23 cellular contexts compared by ENCODE assay signal in genomic region chr2:72669121-72669520, GRCh38.
DNase-seq lines count a peak whose midpoint lies in the region; ATAC-seq and TF ChIP-seq lines count a peak whose summit lies in the region.
"Had no signal": no experiment of that assay in that cellular context is flagged by ENCODE, and none has a peak within 500 bp of the region (broad histone marks: within the 10 kb centered on the region; RNA-seq: fewer than 3 reads in every experiment).

No MANE protein-coding gene starts in this region.

- H3K27ac Mint-ChIP-seq in glutamatergic neuron (ENCODE audit: unreplicated experiment) (peak overlapping the region; percentile 34), progenitor cell of endocrine pancreas (no peak overlapping the region)
- H3K27ac Mint-ChIP-seq: activated naive CD8-positive, alpha-beta T cell; dendritic cell treated with granulocyte-macrophage colony-stimulating factor and Interleukin-4, amounts not matched to agents 40 ng/mL and 50 ng/mL, for 4 days; T-cell had no signal

- ATAC-seq in HG03159 (IDR thresholded peaks at IDR 0.05; ENCODE audit: unreplicated experiment): no peak
- ATAC-seq: activated CD4-positive, CD25-positive, alpha-beta regulatory T cell treated with anti-CD3 and anti-CD28 coated beads, Interleukin-2, amount 50 U/mL, for 24 hours; gastrocnemius medialis; HepG2; mucosa of descending colon; T-cell had no signal

- CTCF ChIA-PET in AG04450 (lab: Charles Lee): interaction anchor here (1.2 kb wide), 1 partner anchor 745 kb away, joined by 3 read pairs; no protein-coding TSS in a partner anchor

- peaks cover 14% of the 10 kb centered on the region for H3K9me3 Mint-ChIP-seq in glutamatergic neuron (ENCODE audit: unreplicated experiment)
- peaks cover 41% of the 10 kb centered on the region for H3K9me3 Mint-ChIP-seq in progenitor cell of endocrine pancreas (ENCODE audit: low read depth)

- DNase-seq in AG04450 (ENCODE audit: low read depth, low spot score) (peak; percentile 36), HS-27A (ENCODE audit: low read depth) (peak; percentile 11), astrocyte of the spinal cord (ENCODE audit: low read depth, low spot score) (peak; percentile 60), glutamatergic neuron (no peak), coronary artery (ENCODE audit: low spot score) (no peak), esophagus squamous epithelium (lab: John Stamatoyannopoulos, UW) (no peak), progenitor cell of endocrine pancreas (ENCODE audit: low spot score, unreplicated experiment) (no peak)
- DNase-seq: activated T-cell treated with anti-CD3 and anti-CD28 coated beads for 4 hours, DND-41, gastrocnemius medialis, mucosa of descending colon, NCI-H1436, NCI-H446, PC-9, psoas muscle, T-cell, thyroid gland had no signal

- no peak overlapping the region for H3K27ac ChIP-seq in AG04450 (ENCODE audit: low read depth, low read length)
- no peak overlapping the region for H3K27ac ChIP-seq in coronary artery
- H3K27ac ChIP-seq in esophagus squamous epithelium: no peak overlapping the region
- H3K27ac ChIP-seq: BLaER1, gastrocnemius medialis, PC-9, psoas muscle, thyroid gland had no signal

- H3K36me3 ChIP-seq in esophagus squamous epithelium: peaks cover 0 to 11% (median 0%) of the 10 kb centered on the region in 3 donors
- H3K36me3 ChIP-seq: BLaER1, gastrocnemius medialis, thyroid gland had no signal

- intact Hi-C loops in esophagus squamous epithelium (cut with DNase I): no loop called here

- H3K4me1 Mint-ChIP-seq in glutamatergic neuron (ENCODE audit: low read depth, unreplicated experiment): peaks cover 1% of the 10 kb centered on the region
- H3K4me1 Mint-ChIP-seq in progenitor cell of endocrine pancreas (ENCODE audit: low read depth): peaks cover 8% of the 10 kb centered on the region

- in situ Hi-C loops in astrocyte of the spinal cord (cut with HindIII; ENCODE audit: low sequenced_read_pairs): no loop called here

- no peaks in the 10 kb centered on the region for H3K4me1 ChIP-seq in esophagus squamous epithelium
- H3K4me1 ChIP-seq: BLaER1, gastrocnemius medialis, psoas muscle, thyroid gland had no signal

- no peak for TF ChIP-seq POLR2A in esophagus squamous epithelium (IDR thresholded peaks at IDR 0.05)

- peaks cover 6% of the 10 kb centered on the region for H3K9me3 ChIP-seq in AG04450 (ENCODE audit: control insufficient read depth, insufficient read depth, low read length)
- H3K9me3 ChIP-seq in esophagus squamous epithelium: peaks cover 0 to 28% (median 10%) of the 10 kb centered on the region in 3 donors
- H3K9me3 ChIP-seq: gastrocnemius medialis, thyroid gland had no signal

- no peak overlapping the region for H3K4me3 Mint-ChIP-seq in glutamatergic neuron (ENCODE audit: unreplicated experiment)
- H3K4me3 Mint-ChIP-seq in progenitor cell of endocrine pancreas (ENCODE audit: low read depth): no peak overlapping the region
- H3K4me3 Mint-ChIP-seq: activated naive CD8-positive, alpha-beta T cell; dendritic cell treated with granulocyte-macrophage colony-stimulating factor and Interleukin-4, amounts not matched to agents 40 ng/mL and 50 ng/mL, for 4 days; T-cell had no signal

- POLR2A ChIA-PET in AG04450 (lab: Yijun Ruan, JAX): no interaction called here

- TF ChIP-seq CTCF in AG04450 (IDR thresholded peaks at IDR 0.05; ENCODE audit: low read depth, low read length) (no peak), astrocyte of the spinal cord (IDR thresholded peaks at IDR 0.05; ENCODE audit: low read depth, low read length) (no peak), glutamatergic neuron (IDR thresholded peaks at IDR 0.05; ENCODE audit: partially characterized antibody, unreplicated experiment) (no peak), coronary artery (IDR thresholded peaks at IDR 0.05) (no peak), esophagus squamous epithelium (IDR thresholded peaks at IDR 0.05) (no peak), progenitor cell of endocrine pancreas (IDR thresholded peaks at IDR 0.05; ENCODE audit: unreplicated experiment) (no peak)

- no peak overlapping the region for H3K4me3 ChIP-seq in AG04450 (ENCODE audit: low read depth, low read length)
- no peak overlapping the region for H3K4me3 ChIP-seq in astrocyte of the spinal cord (ENCODE audit: low read depth, low read length)
- no peak overlapping the region for H3K4me3 ChIP-seq in coronary artery
- no peak overlapping the region for H3K4me3 ChIP-seq in esophagus squamous epithelium
- H3K4me3 ChIP-seq: BLaER1, gastrocnemius medialis, mucosa of descending colon, PC-9, psoas muscle, thyroid gland had no signal

- H3K27me3 Mint-ChIP-seq in glutamatergic neuron (ENCODE audit: unreplicated experiment): no peaks in the 10 kb centered on the region
- H3K27me3 Mint-ChIP-seq in progenitor cell of endocrine pancreas: no peaks in the 10 kb centered on the region
- H3K27me3 Mint-ChIP-seq: activated naive CD8-positive, alpha-beta T cell; dendritic cell treated with granulocyte-macrophage colony-stimulating factor and Interleukin-4, amounts not matched to agents 40 ng/mL and 50 ng/mL, for 4 days; T-cell had no signal

- H3K27me3 ChIP-seq in AG04450 (ENCODE audit: control insufficient read depth, insufficient read depth, low read length) (no peaks in the 10 kb centered on the region), esophagus squamous epithelium (no peaks in the 10 kb centered on the region)
- H3K27me3 ChIP-seq: BLaER1, gastrocnemius medialis, thyroid gland had no signal

- WGBS in esophagus squamous epithelium, 2 donors: 44 to 50% methylated on average over 4 of the region's 4 CpGs

- H3K36me3 Mint-ChIP-seq in glutamatergic neuron (ENCODE audit: unreplicated experiment): peaks cover 14% of the 10 kb centered on the region
- H3K36me3 Mint-ChIP-seq in progenitor cell of endocrine pancreas (ENCODE audit: insufficient read depth): peaks cover 41% of the 10 kb centered on the region

Comparison
In these comparisons a context has a peak if more than half of its experiments do, and no peak if none do; other contexts are left out.
1. DNase-seq: peak in AG04450 (single experiment), HS-27A (single experiment) and astrocyte of the spinal cord (single experiment); none in glutamatergic neuron (single experiment), coronary artery (single experiment), esophagus squamous epithelium (single experiment) and progenitor cell of endocrine pancreas (single experiment).